Comparison of ENCODE assay signal across 1 cellular context in genomic region chr7:71267734-71268133, GRCh38.
TF ChIP-seq lines count a peak whose summit lies in the region.

No MANE protein-coding gene starts in this region.

TF ChIP-seq in GM23338, 12 proteins besides CTCF, POLR2A, EP300 and RAD21 (continued from another document):
- no peak for TF ChIP-seq ZNF462 (CRISPR knock-in tag; IDR thresholded peaks at IDR 0.05)
- no peak for TF ChIP-seq EZH2 (IDR thresholded peaks at IDR 0.05; ENCODE audit: low read depth, unreplicated experiment)
- TF ChIP-seq ZNF331 (CRISPR knock-in tag; IDR thresholded peaks at IDR 0.05; ENCODE audit: low read depth) = no peak
- TF ChIP-seq ETS1 (IDR thresholded peaks at IDR 0.05) = no peak
- no peak for TF ChIP-seq STAT1 (IDR thresholded peaks at IDR 0.05; ENCODE audit: unreplicated experiment)
- TF ChIP-seq CREB1 (CRISPR knock-in tag; IDR thresholded peaks at IDR 0.05; ENCODE audit: low read depth) = no peak
- no peak for TF ChIP-seq POLR2AphosphoS5 (IDR thresholded peaks at IDR 0.05; ENCODE audit: low read depth)
- TF ChIP-seq NANOG (IDR thresholded peaks at IDR 0.05; ENCODE audit: borderline replicate concordance) = no peak
TF ChIP-seq in GM23338: peak in this region for 0.
